In genomic region chr13:40228486-40228885, GRCh38 we compare ENCODE assay signal across 32 cellular contexts.
DNase-seq lines count a peak whose midpoint lies in the region; ATAC-seq, FAIRE-seq and TF ChIP-seq lines count a peak whose summit lies in the region.
"Had no signal": no experiment of that assay in that cellular context is flagged by ENCODE, and none has a peak within 500 bp of the region (broad histone marks: within the 10 kb centered on the region; RNA-seq: fewer than 3 reads in every experiment).

No MANE protein-coding gene starts in this region.

- H3K4me1 ChIP-seq in mammary epithelial cell (ENCODE audit: insufficient read depth, low read length): peaks cover 4% of the 10 kb centered on the region
- peaks cover 9% of the 10 kb centered on the region for H3K4me1 ChIP-seq in CD4-positive, alpha-beta memory T cell (ENCODE audit: insufficient read depth, low read length)
- H3K4me1 ChIP-seq: colonic mucosa, lower lobe of right lung had no signal

- 80% methylated on average over 3 of the region's 3 CpGs for WGBS in mammary epithelial cell (ENCODE audit: low coverage, missing lambda C conversion rate)

- no peaks in the 10 kb centered on the region for H3K27me3 Mint-ChIP-seq in MCF 10A (ENCODE audit: insufficient read depth, unreplicated experiment)
- no peaks in the 10 kb centered on the region for H3K27me3 Mint-ChIP-seq in CD4-positive, alpha-beta memory T cell
- H3K27me3 Mint-ChIP-seq: activated T-helper 17 cell treated with anti-CD3 and anti-CD28 coated beads, Interleukin-2, amount 50 U/mL, for 72 hours; effector memory CD8-positive, alpha-beta T cell had no signal

- CTCF ChIA-PET in MCF 10A (lab: Yijun Ruan, JAX) (no interaction called here), mammary epithelial cell (lab: Charles Lee; ENCODE audit: low non-redundant PET) (no interaction called here)
- CTCF ChIA-PET in CD4-positive, alpha-beta memory T cell (lab: Charles Lee; ENCODE audit: partially characterized antibody): no interaction called here

- no peak overlapping the region for H3K9ac ChIP-seq in mammary epithelial cell (ENCODE audit: insufficient read depth, low read length)

- peak; percentile 69 for FAIRE-seq in islet of Langerhans (lab: Jason Lieb, UNC)
- FAIRE-seq: H1 had no signal

- H3K4me1 Mint-ChIP-seq in MCF 10A (ENCODE audit: insufficient read depth, unreplicated experiment): peaks cover 47% of the 10 kb centered on the region
- H3K4me1 Mint-ChIP-seq in CD4-positive, alpha-beta memory T cell: peaks cover 12 to 29% (median 17%) of the 10 kb centered on the region in 4 donors

- H3K27ac Mint-ChIP-seq in MCF 10A (ENCODE audit: low read depth, unreplicated experiment): peak overlapping the region; percentile 71
- H3K27ac Mint-ChIP-seq in CD4-positive, alpha-beta memory T cell: no peak overlapping the region
- H3K27ac Mint-ChIP-seq: activated naive CD4-positive, alpha-beta T cell treated with anti-CD3 and anti-CD28 coated beads, Interleukin-2, amount 50 U/mL, for 72 hours; activated T-helper 17 cell treated with anti-CD3 and anti-CD28 coated beads, Interleukin-2, amount 50 U/mL, for 72 hours; CD8-positive, alpha-beta T cell; stimulated activated effector memory CD8-positive, alpha-beta T cell treated with anti-CD3 and anti-CD28 coated beads, Interleukin-12 subunit alpha, Interleukin-12 subunit beta, amount 100 ng/mL, for 72 hours had no signal

- DNase-seq in MCF 10A (ENCODE audit: unreplicated experiment) (no peak), mammary epithelial cell (no peak), fibroblast of gingiva (ENCODE audit: low read depth) (peak; percentile 15), AG08395 (ENCODE audit: low spot score) (no peak)
- no peak for DNase-seq in CD4-positive, alpha-beta memory T cell
- DNase-seq in activated naive CD4-positive, alpha-beta T cell (lab: John Stamatoyannopoulos, UW): no peak
- DNase-seq: activated CD4-positive, alpha-beta T cell treated with anti-CD3 and anti-CD28 coated beads, Interleukin-2, amount 50 U/mL, for 4 hours; activated CD4-positive, CD25-positive, alpha-beta regulatory T cell; activated CD8-positive, alpha-beta memory T cell treated with anti-CD3 and anti-CD28 coated beads, Interleukin-2, amount 50 U/mL, for 4 hours; aorta; CD8-positive, alpha-beta T cell; colonic mucosa; DMS153; effector memory CD8-positive, alpha-beta T cell; glutamatergic neuron; lower lobe of right lung; NCI-H1105; NCI-H187 treated with DMSO at 0.1 percent for 48 hours; NCI-H2171 treated with DMSO at 0.1 percent for 48 hours; NCI-H526; ovary; stimulated activated CD4-positive, alpha-beta T cell treated with anti-CD3 and anti-CD28 coated beads, Interleukin-4, amount 100 ng/mL, for 1 hour; T-helper 1 cell had no signal

- no peak overlapping the region for H2AFZ ChIP-seq in mammary epithelial cell (ENCODE audit: low read depth, low read length)

- dilution Hi-C loops in mammary epithelial cell (cut with HindIII; ENCODE audit: low sequenced_read_pairs): no loop called here

- ATAC-seq in HG03354 (IDR thresholded peaks at IDR 0.05; ENCODE audit: poor library complexity, severe bottlenecking, unreplicated experiment): no peak
- ATAC-seq: activated naive CD4-positive, alpha-beta T cell treated with anti-CD3 and anti-CD28 coated beads, Interleukin-2, amount 50 U/mL, for 72 hours; activated T-helper 17 cell treated with anti-CD3 and anti-CD28 coated beads, Interleukin-2, amount 50 U/mL, for 72 hours; CD8-positive, alpha-beta T cell; effector memory CD8-positive, alpha-beta T cell; esophagus mucosa; lower lobe of right lung; stimulated activated effector memory CD8-positive, alpha-beta T cell treated with anti-CD3 and anti-CD28 coated beads, Interleukin-12 subunit alpha, Interleukin-12 subunit beta, amount 100 ng/mL, for 72 hours had no signal

- peaks cover 7% of the 10 kb centered on the region for H3K9me3 Mint-ChIP-seq in MCF 10A (ENCODE audit: unreplicated experiment)
- H3K9me3 Mint-ChIP-seq in CD4-positive, alpha-beta memory T cell: no peaks in the 10 kb centered on the region
- H3K9me3 Mint-ChIP-seq: CD8-positive, alpha-beta T cell; effector memory CD8-positive, alpha-beta T cell; nephron; stimulated activated effector memory CD8-positive, alpha-beta T cell treated with anti-CD3 and anti-CD28 coated beads, Interleukin-12 subunit alpha, Interleukin-12 subunit beta, amount 100 ng/mL, for 72 hours had no signal

- POLR2A ChIA-PET in MCF 10A (lab: Yijun Ruan, JAX): interaction anchor here (1.1 kb wide), 2 partner anchors 11 to 435 kb away, joined by 3 read pairs; no protein-coding TSS in a partner anchor
- POLR2A ChIA-PET in CD4-positive, alpha-beta memory T cell (lab: Charles Lee; ENCODE audit: partially characterized antibody): no interaction called here

- no peaks in the 10 kb centered on the region for H3K36me3 ChIP-seq in mammary epithelial cell (ENCODE audit: insufficient read depth, low read length)
- H3K36me3 ChIP-seq in CD4-positive, alpha-beta memory T cell (ENCODE audit: insufficient read depth, low read length): no peaks in the 10 kb centered on the region
- H3K36me3 ChIP-seq: colonic mucosa, lower lobe of right lung, ovary, SJCRH30 had no signal

- H3K27ac ChIP-seq in mammary epithelial cell (ENCODE audit: insufficient read depth, low read depth, low read length): no peak overlapping the region
- no peak overlapping the region for H3K27ac ChIP-seq in CD4-positive, alpha-beta memory T cell (ENCODE audit: low read depth, low read length)
- H3K27ac ChIP-seq: colonic mucosa, lower lobe of right lung, ovary, SJCRH30 had no signal

- H3K79me2 ChIP-seq in mammary epithelial cell (ENCODE audit: insufficient read depth, low read length): no peaks in the 10 kb centered on the region

- BruUV-seq in MCF 10A (replicated peaks; lab: Mats Ljungman, UMichigan) (no TSS peak), mammary epithelial cell (replicated peaks; lab: Mats Ljungman, UMichigan) (no TSS peak)

- intact Hi-C loops in MCF 10A (cut with micrococcal nuclease) (no loop called here), mammary epithelial cell (cut with micrococcal nuclease) (no loop called here)
- intact Hi-C loops in CD4-positive, alpha-beta memory T cell (cut with micrococcal nuclease): no loop called here

- TF ChIP-seq CTCF in MCF 10A (IDR thresholded peaks at IDR 0.05; ENCODE audit: unreplicated experiment): no peak
- TF ChIP-seq CTCF in mammary epithelial cell (conservative IDR thresholded peaks at IDR 0.05 in 1 of 2, IDR thresholded peaks at IDR 0.05 in 1 of 2; ENCODE audit: extremely low read depth in 1 of 2, insufficient read depth in 1 of 2, low read depth in 1 of 2, low read length in 2 of 2): no peak

- in situ Hi-C loops in mammary epithelial cell (cut with MboI; ENCODE audit: low sequenced_read_pairs in 2 of 2): no loop called here

- H3K4me3 Mint-ChIP-seq in MCF 10A (ENCODE audit: unreplicated experiment): no peak overlapping the region
- H3K4me3 Mint-ChIP-seq in CD4-positive, alpha-beta memory T cell: no peak overlapping the region
- H3K4me3 Mint-ChIP-seq: activated T-helper 17 cell treated with anti-CD3 and anti-CD28 coated beads, Interleukin-2, amount 50 U/mL, for 72 hours; CD8-positive, alpha-beta T cell; effector memory CD8-positive, alpha-beta T cell; nephron; stimulated activated effector memory CD8-positive, alpha-beta T cell treated with anti-CD3 and anti-CD28 coated beads, Interleukin-12 subunit alpha, Interleukin-12 subunit beta, amount 100 ng/mL, for 72 hours had no signal

- no peaks in the 10 kb centered on the region for H3K9me3 ChIP-seq in mammary epithelial cell (replicated peaks; ENCODE audit: insufficient read depth, low read length)
- H3K9me3 ChIP-seq in CD4-positive, alpha-beta memory T cell (ENCODE audit: control insufficient read depth in 1 of 2, low read length in 2 of 2): no peaks in the 10 kb centered on the region
- H3K9me3 ChIP-seq: colonic mucosa, lower lobe of right lung, ovary, SJCRH30 had no signal

- no peaks in the 10 kb centered on the region for H3K27me3 ChIP-seq in mammary epithelial cell (ENCODE audit: insufficient read depth, low read length)
- no peaks in the 10 kb centered on the region for H3K27me3 ChIP-seq in CD4-positive, alpha-beta memory T cell (ENCODE audit: insufficient read depth, low read length)
- H3K27me3 ChIP-seq: colonic mucosa, ovary, SJCRH30 had no signal

- no peak overlapping the region for H3K4me3 ChIP-seq in mammary epithelial cell (replicated peaks in 1 of 3; ENCODE audit: insufficient read depth in 1 of 3, low read depth in 2 of 3, low read length in 3 of 3)
- H3K4me3 ChIP-seq in CD4-positive, alpha-beta memory T cell (ENCODE audit: low read length in 2 of 2): no peak overlapping the region
- H3K4me3 ChIP-seq: colonic mucosa, lower lobe of right lung, ovary, SJCRH30 had no signal

- H3K36me3 Mint-ChIP-seq in MCF 10A (ENCODE audit: insufficient read depth, unreplicated experiment): no peaks in the 10 kb centered on the region
- no peaks in the 10 kb centered on the region for H3K36me3 Mint-ChIP-seq in CD4-positive, alpha-beta memory T cell
- H3K36me3 Mint-ChIP-seq: CD8-positive, alpha-beta T cell; stimulated activated effector memory CD8-positive, alpha-beta T cell treated with anti-CD3 and anti-CD28 coated beads, Interleukin-12 subunit alpha, Interleukin-12 subunit beta, amount 100 ng/mL, for 72 hours had no signal

- H3K4me2 ChIP-seq in mammary epithelial cell (ENCODE audit: insufficient read depth, low read depth, low read length): no peak overlapping the region

- no peaks in the 10 kb centered on the region for H4K20me1 ChIP-seq in mammary epithelial cell (ENCODE audit: insufficient read depth, low read length)
